10 cellular contexts compared by ENCODE assay signal in the genomic region with DNA sequence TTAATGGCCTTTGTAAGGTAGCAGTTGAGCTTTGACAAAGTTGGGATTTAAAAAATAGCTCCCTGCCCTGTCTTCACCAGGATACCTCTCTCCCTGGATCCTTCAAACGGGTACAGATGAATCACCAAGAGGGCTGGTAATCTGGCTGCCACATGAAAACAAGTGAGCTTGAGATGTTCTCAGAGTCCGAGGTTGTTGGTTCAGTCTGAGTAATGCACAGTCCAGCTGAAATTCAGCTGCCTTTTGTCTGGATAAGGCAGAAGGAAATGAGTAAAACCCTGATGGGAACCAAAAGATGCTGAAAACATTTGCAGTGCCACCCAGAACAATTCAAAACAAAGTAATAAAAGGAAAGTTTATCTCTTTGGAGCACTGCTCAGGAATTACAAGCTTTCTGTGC.
DNase-seq lines count a peak whose midpoint lies in the region; ATAC-seq and TF ChIP-seq lines count a peak whose summit lies in the region.
"Had no signal": no experiment of that assay in that cellular context is flagged by ENCODE, and none has a peak within 500 bp of the region (broad histone marks: within the 10 kb centered on the region; RNA-seq: fewer than 3 reads in every experiment).

No MANE protein-coding gene starts in this region.

- H3K27ac ChIP-seq in lung (ENCODE audit: low read depth in 1 of 2, low read length in 1 of 2), result peak overlapping the region in 1 of 2 donors; percentile 53
- H3K27ac ChIP-seq: body of pancreas had no signal

- H3K4me3 ChIP-seq in lung, result no peak overlapping the region
- H3K4me3 ChIP-seq: body of pancreas had no signal

- peak overlapping the region; percentile 46 for H3K4me3 Mint-ChIP-seq in chondrocyte (ENCODE audit: unreplicated experiment)
- H3K4me3 Mint-ChIP-seq: memory B cell had no signal

- peaks cover 0 to 2% of the 10 kb centered on the region in 2 donors for H3K4me1 ChIP-seq in lung (ENCODE audit: control insufficient read depth in 2 of 2, insufficient read depth in 2 of 2, low read length in 2 of 2)
- H3K4me1 ChIP-seq: body of pancreas had no signal

- H3K36me3 ChIP-seq in lung (ENCODE audit: control insufficient read depth in 2 of 2, insufficient read depth in 2 of 2, low read length in 2 of 2), result no peaks in the 10 kb centered on the region

- H3K36me3 Mint-ChIP-seq in chondrocyte (ENCODE audit: low read depth), result no peaks in the 10 kb centered on the region
- H3K36me3 Mint-ChIP-seq: memory B cell had no signal

- no peaks in the 10 kb centered on the region for H3K9me3 Mint-ChIP-seq in chondrocyte (ENCODE audit: low read depth)
- H3K9me3 Mint-ChIP-seq: memory B cell had no signal

- H3K27me3 Mint-ChIP-seq in chondrocyte (ENCODE audit: low read depth), result no peaks in the 10 kb centered on the region
- H3K27me3 Mint-ChIP-seq: memory B cell had no signal

- peak overlapping the region; percentile 99 for H3K27ac Mint-ChIP-seq in chondrocyte (ENCODE audit: unreplicated experiment)
- H3K27ac Mint-ChIP-seq: memory B cell had no signal

- WGBS in lung, 2 donors, result 16 to 37% methylated on average over 2 of the region's 2 CpGs

- TF ChIP-seq CTCF in chondrocyte (IDR thresholded peaks at IDR 0.05), result no peak
- TF ChIP-seq CTCF in lung (IDR thresholded peaks at IDR 0.05; ENCODE audit: control extremely low read depth, extremely low read depth), result no peak

- no peaks in the 10 kb centered on the region for H3K27me3 ChIP-seq in lung (ENCODE audit: control insufficient read depth, insufficient read depth)
- H3K27me3 ChIP-seq: body of pancreas had no signal

- DNase-seq in HT1080 (ENCODE audit: low read depth), result peak; percentile 94
- no peak for DNase-seq in chondrocyte (ENCODE audit: low spot score)
- no peak for DNase-seq in lung (ENCODE audit: low spot score)
- DNase-seq in ureter (ENCODE audit: low spot score), result peak; percentile 47
- DNase-seq in NCI-H2107 treated with DMSO at 0.1 percent for 48 hours (lab: John Stamatoyannopoulos, UW; ENCODE audit: unreplicated experiment), result no peak
- no peak for DNase-seq in HT-29 (ENCODE audit: low spot score)
- DNase-seq: body of pancreas, NCI-H146 had no signal

- peaks cover 57% of the 10 kb centered on the region for H3K4me1 Mint-ChIP-seq in chondrocyte (ENCODE audit: low read depth)
- H3K4me1 Mint-ChIP-seq: memory B cell had no signal

- no peaks in the 10 kb centered on the region for H3K9me3 ChIP-seq in lung (ENCODE audit: control insufficient read depth in 2 of 2, insufficient read depth in 1 of 2, low read length in 1 of 2)
- H3K9me3 ChIP-seq: body of pancreas had no signal

- ATAC-seq in lung (ENCODE audit: insufficient read depth, low FRiP score), result peak; percentile 76
- ATAC-seq in GM18498 (IDR thresholded peaks at IDR 0.05; ENCODE audit: unreplicated experiment), result no peak
- ATAC-seq: body of pancreas had no signal

Comparison
In these comparisons a context has a peak if more than half of its experiments do, and no peak if none do; other contexts are left out.
1. DNase-seq: peak in HT1080 (single experiment) and ureter (single experiment); none in chondrocyte (single experiment), lung (single experiment), NCI-H2107 treated with DMSO at 0.1 percent for 48 hours (single experiment) and HT-29 (single experiment).